Comparison of ENCODE assay signal across 8 cellular contexts in the genomic region with DNA sequence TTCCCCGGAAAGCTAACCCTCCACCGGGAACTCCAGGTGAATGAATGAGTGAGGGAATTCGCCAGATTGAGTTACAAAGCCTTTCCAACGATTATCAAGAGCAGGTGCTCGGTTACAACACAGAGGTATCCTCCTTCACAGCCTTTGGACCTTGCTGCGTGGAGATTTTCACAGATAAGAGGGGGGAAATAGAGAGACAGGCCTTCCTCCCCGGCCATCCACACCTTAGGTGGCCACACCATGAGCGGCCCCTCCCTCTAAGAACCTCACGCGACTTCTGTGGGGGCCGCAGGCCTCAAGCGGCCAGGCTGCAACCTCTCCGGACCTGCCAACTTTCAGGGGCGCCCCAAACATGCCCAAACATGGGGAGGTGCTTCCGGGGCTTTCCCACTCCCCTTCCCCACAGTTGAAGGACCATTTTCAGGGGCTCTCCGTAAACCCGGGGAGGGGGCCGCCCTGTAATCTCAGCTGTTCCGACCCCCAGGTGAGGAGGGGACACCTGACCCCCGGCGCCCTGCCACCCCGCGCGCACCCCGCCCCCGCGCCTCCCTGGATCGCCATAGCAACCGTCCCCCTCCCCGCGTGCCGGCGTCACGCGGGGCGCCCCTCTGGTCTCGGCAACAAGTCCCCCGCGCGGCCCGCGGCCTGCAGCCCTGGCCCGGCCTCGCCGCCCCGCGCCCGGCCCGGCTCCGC. TPM values are rescaled to one million over a fixed set of nuclear protein-coding genes. Genes with fewer than 3 reads are reported as not detected.
A peak's percentile ranks its signal among the peaks of the same experiment; 100 is the strongest.
DNase-seq lines count a peak whose midpoint lies in the region; ATAC-seq, FAIRE-seq and TF ChIP-seq lines count a peak whose summit lies in the region.

No MANE protein-coding gene starts in this region.

- H3K27ac ChIP-seq in skeletal muscle tissue (ENCODE audit: low read depth, low read length) = no peak overlapping the region

- H3K9me3 Mint-ChIP-seq in activated naive CD4-positive, alpha-beta T cell treated with anti-CD3 and anti-CD28 coated beads, Interleukin-2, amount 50 U/mL, for 24 hours = no peaks in the 10 kb centered on the region

- DNase-seq in GM12892 (ENCODE audit: insufficient read length) (no peak), NCI-H1105 (lab: John Stamatoyannopoulos, UW) (peak; percentile 12), OCI-M2 (lab: John Stamatoyannopoulos, UW; ENCODE audit: unreplicated experiment) (no peak)

- no peaks in the 10 kb centered on the region for H3K27me3 ChIP-seq in skeletal muscle tissue (ENCODE audit: control insufficient read depth in 3 of 3, insufficient read depth in 3 of 3, low read length in 3 of 3)

- no peaks in the 10 kb centered on the region for H3K27me3 Mint-ChIP-seq in activated naive CD4-positive, alpha-beta T cell treated with anti-CD3 and anti-CD28 coated beads, Interleukin-2, amount 50 U/mL, for 24 hours

- FAIRE-seq in GM12892 (lab: Jason Lieb, UNC) = peak; percentile 17

- H3K4me3 ChIP-seq in iPS-11a (ENCODE audit: low read depth, low read length) (peak overlapping the region; percentile 53), skeletal muscle tissue (ENCODE audit: low read length in 3 of 3) (peak overlapping the region; percentile 62 to 76 (median 74))

- TF ChIP-seq POLR2A in GM12892 (IDR thresholded peaks at IDR 0.05; ENCODE audit: low read depth, low read length) = no peak

- ATAC-seq in GM21825 (IDR thresholded peaks at IDR 0.05; ENCODE audit: unreplicated experiment) = peak; percentile 18
- ATAC-seq in GM18870 (IDR thresholded peaks at IDR 0.05; ENCODE audit: unreplicated experiment) = no peak

- no peaks in the 10 kb centered on the region for H3K36me3 ChIP-seq in skeletal muscle tissue (ENCODE audit: control insufficient read depth in 3 of 3, insufficient read depth in 3 of 3, low read length in 3 of 3)

- H3K4me1 ChIP-seq in skeletal muscle tissue (ENCODE audit: control insufficient read depth in 3 of 3, insufficient read depth in 3 of 3, low read length in 3 of 3) = peaks cover 10 to 36% (median 12%) of the 10 kb centered on the region in 3 donors

- no peaks in the 10 kb centered on the region for H3K9me3 ChIP-seq in skeletal muscle tissue (ENCODE audit: control insufficient read depth in 3 of 3, low read length in 3 of 3)

- H3K27ac Mint-ChIP-seq in activated naive CD4-positive, alpha-beta T cell treated with anti-CD3 and anti-CD28 coated beads, Interleukin-2, amount 50 U/mL, for 24 hours = peak overlapping the region; percentile 83

- no peaks in the 10 kb centered on the region for H3K36me3 Mint-ChIP-seq in activated naive CD4-positive, alpha-beta T cell treated with anti-CD3 and anti-CD28 coated beads, Interleukin-2, amount 50 U/mL, for 24 hours

- peak overlapping the region; percentile 79 to 83 (median 79) for H3K9ac ChIP-seq in skeletal muscle tissue (ENCODE audit: low read depth in 1 of 3, low read length in 3 of 3)

- peak overlapping the region; percentile 94 for H3K4me3 Mint-ChIP-seq in activated naive CD4-positive, alpha-beta T cell treated with anti-CD3 and anti-CD28 coated beads, Interleukin-2, amount 50 U/mL, for 24 hours

- peaks cover 37% of the 10 kb centered on the region for H3K4me1 Mint-ChIP-seq in activated naive CD4-positive, alpha-beta T cell treated with anti-CD3 and anti-CD28 coated beads, Interleukin-2, amount 50 U/mL, for 24 hours

RNA-seq across cellular contexts. Expression of a gene that starts 0.6 kb away (rescaled TPM):
- polyA plus RNA-seq in GM12892 (2012; ENCODE audit: missing spikeins) = 24.6 TPM
- total RNA-seq in skeletal muscle tissue = 23.5 TPM
